Comparison of ENCODE assay signal across 1 cellular context in genomic region chr14:103030741-103031565, GRCh38.
TF ChIP-seq lines count a peak whose summit lies in the region.

No MANE protein-coding gene starts in this region.

TF ChIP-seq in endothelial cell of umbilical vein, 7 proteins besides CTCF, POLR2A, EP300 and RAD21:
- TF ChIP-seq EZH2 (IDR thresholded peaks at IDR 0.05; ENCODE audit: borderline replicate concordance, low read depth, low read length, severe bottlenecking) (no peak), MAX (IDR thresholded peaks at IDR 0.05; ENCODE audit: insufficient read depth, insufficient read length) (no peak), GATA2 (IDR thresholded peaks at IDR 0.05; ENCODE audit: insufficient read depth, insufficient read length, low read depth, low read length) (no peak), MYC (IDR thresholded peaks at IDR 0.05; ENCODE audit: low read depth, low read length) (no peak), JUN (IDR thresholded peaks at IDR 0.05; ENCODE audit: borderline replicate concordance, insufficient read depth, insufficient read length, low read depth) (no peak), FOS (IDR thresholded peaks at IDR 0.05; ENCODE audit: borderline replicate concordance, insufficient read depth, low read length) (no peak), POLR2AphosphoS5 (IDR thresholded peaks at IDR 0.05; ENCODE audit: insufficient read depth, low read depth, low read length) (no peak)
TF ChIP-seq in endothelial cell of umbilical vein: peak in this region for 0.
